In the genomic region with DNA sequence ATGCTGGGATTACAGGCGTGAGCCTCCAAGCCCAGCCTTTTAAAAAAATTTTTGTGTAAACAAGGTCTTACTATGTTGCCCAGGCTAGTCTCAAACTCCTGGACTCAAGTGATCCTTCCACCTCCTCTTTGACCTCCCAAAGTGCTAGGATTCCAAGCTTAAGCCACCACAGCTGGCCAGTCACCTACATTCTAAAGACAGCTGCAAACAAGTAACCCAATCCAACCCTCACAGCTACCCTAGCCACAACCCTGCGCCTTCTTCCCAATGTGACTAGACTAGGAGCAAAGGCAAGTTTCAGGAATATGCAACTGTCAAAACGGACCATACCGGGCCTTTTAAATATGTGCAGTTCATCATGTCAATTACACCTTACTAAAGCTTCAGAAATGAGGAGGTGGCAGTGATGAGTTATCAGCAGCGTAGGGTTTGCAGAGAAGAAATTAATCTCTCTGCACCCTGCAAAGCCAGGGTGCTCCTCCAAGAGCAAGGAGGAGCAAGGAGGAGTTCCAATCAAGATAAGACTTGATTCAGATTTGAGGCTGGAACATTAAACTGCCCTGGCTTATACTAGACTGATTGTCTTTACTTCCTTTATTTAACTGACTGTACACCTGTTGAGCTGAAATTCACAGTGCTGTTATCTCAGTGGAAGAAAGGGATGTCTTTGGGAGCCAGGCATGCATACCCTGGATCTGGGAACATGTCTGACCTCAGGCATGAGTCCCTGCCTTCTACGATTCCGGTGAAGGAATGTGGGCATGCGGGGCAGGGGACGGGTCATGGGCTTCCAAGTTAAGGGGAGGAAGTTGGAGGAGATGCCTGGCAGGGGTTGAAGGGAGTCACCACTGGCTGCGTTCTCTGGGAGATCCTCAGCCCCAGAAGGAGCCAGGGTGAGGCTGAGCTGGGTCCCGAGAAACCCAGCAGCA, we compare ENCODE assay signal across 13 cellular contexts. TPM values are rescaled to one million over a fixed set of nuclear protein-coding genes. Genes with fewer than 3 reads are reported as not detected.
DNase-seq lines count a peak whose midpoint lies in the region; ATAC-seq and TF ChIP-seq lines count a peak whose summit lies in the region.
"Had no signal": no experiment of that assay in that cellular context is flagged by ENCODE, and none has a peak within 500 bp of the region (broad histone marks: within the 10 kb centered on the region; RNA-seq: fewer than 3 reads in every experiment).

No MANE protein-coding gene starts in this region.

- H3K27me3 Mint-ChIP-seq in activated CD8-positive, alpha-beta T cell treated with anti-CD3 and anti-CD28 coated beads for 36 hours, result peaks cover 4% of the 10 kb centered on the region
- H3K27me3 Mint-ChIP-seq in stimulated activated naive CD8-positive, alpha-beta T cell treated with anti-CD3 and anti-CD28 coated beads, Interleukin-15, amount 100 ng/mL, for 72 hours, result peaks cover 37% of the 10 kb centered on the region

- peaks cover 18% of the 10 kb centered on the region for H3K36me3 ChIP-seq in lower lobe of right lung

- H3K27me3 ChIP-seq in lower lobe of right lung (ENCODE audit: low read depth), result no peaks in the 10 kb centered on the region

- H3K4me1 ChIP-seq in lower lobe of right lung, result peaks cover 27% of the 10 kb centered on the region

- H3K9me3 Mint-ChIP-seq in activated naive CD4-positive, alpha-beta T cell treated with anti-CD3 and anti-CD28 coated beads, Interleukin-2, amount 50 U/mL, for 72 hours, result no peaks in the 10 kb centered on the region
- no peaks in the 10 kb centered on the region for H3K9me3 Mint-ChIP-seq in activated CD8-positive, alpha-beta T cell treated with anti-CD3 and anti-CD28 coated beads for 36 hours
- no peaks in the 10 kb centered on the region for H3K9me3 Mint-ChIP-seq in stimulated activated naive CD8-positive, alpha-beta T cell treated with anti-CD3 and anti-CD28 coated beads, Interleukin-15, amount 100 ng/mL, for 72 hours

- POLR2A ChIA-PET in activated CD8-positive, alpha-beta T cell treated with anti-CD3 and anti-CD28 coated beads for 36 hours (lab: Charles Lee), result interaction anchor here (1.7 kb wide), 1 partner anchor 10 kb away, joined by 6 read pairs; no protein-coding TSS in a partner anchor

- H3K4me1 Mint-ChIP-seq in activated CD8-positive, alpha-beta T cell treated with anti-CD3 and anti-CD28 coated beads for 36 hours (ENCODE audit: low read depth), result peaks cover 31% of the 10 kb centered on the region
- peaks cover 43% of the 10 kb centered on the region for H3K4me1 Mint-ChIP-seq in stimulated activated naive CD8-positive, alpha-beta T cell treated with anti-CD3 and anti-CD28 coated beads, Interleukin-15, amount 100 ng/mL, for 72 hours

- H3K4me3 Mint-ChIP-seq in activated CD8-positive, alpha-beta T cell treated with anti-CD3 and anti-CD28 coated beads for 36 hours, result no peak overlapping the region
- peak overlapping the region; percentile 58 to 65 for H3K4me3 Mint-ChIP-seq in stimulated activated naive CD8-positive, alpha-beta T cell treated with anti-CD3 and anti-CD28 coated beads, Interleukin-15, amount 100 ng/mL, for 72 hours

- intact Hi-C loops in activated CD8-positive, alpha-beta T cell treated with anti-CD3 and anti-CD28 coated beads for 36 hours (cut with micrococcal nuclease), result loop anchor here (10.0 kb wide), 1 partner anchor 235 kb away; a partner anchor contains a TSS
- intact Hi-C loops in lower lobe of right lung (cut with DNase I), result no loop called here

- no peak for ATAC-seq in activated naive CD4-positive, alpha-beta T cell treated with anti-CD3 and anti-CD28 coated beads, Interleukin-2, amount 50 U/mL, for 72 hours
- ATAC-seq in activated CD8-positive, alpha-beta T cell treated with anti-CD3 and anti-CD28 coated beads for 36 hours, result no peak
- ATAC-seq in lower lobe of right lung (peak; percentile 13 to 50), GM19467 (IDR thresholded peaks at IDR 0.05; ENCODE audit: unreplicated experiment) (no peak)
- ATAC-seq in stimulated activated naive CD8-positive, alpha-beta T cell treated with anti-CD3 and anti-CD28 coated beads, Interleukin-15, amount 100 ng/mL, for 72 hours, result no peak

- no peak overlapping the region for H3K4me3 ChIP-seq in lower lobe of right lung
- H3K4me3 ChIP-seq: lung had no signal

- H3K36me3 Mint-ChIP-seq in activated naive CD4-positive, alpha-beta T cell treated with anti-CD3 and anti-CD28 coated beads, Interleukin-2, amount 50 U/mL, for 72 hours, result peaks cover 0 to 27% of the 10 kb centered on the region in 2 donors
- peaks cover 28% of the 10 kb centered on the region for H3K36me3 Mint-ChIP-seq in activated CD8-positive, alpha-beta T cell treated with anti-CD3 and anti-CD28 coated beads for 36 hours (ENCODE audit: low read depth)

- H3K27ac Mint-ChIP-seq in activated naive CD4-positive, alpha-beta T cell treated with anti-CD3 and anti-CD28 coated beads, Interleukin-2, amount 50 U/mL, for 72 hours, result peak overlapping the region; percentile 81 to 92
- peak overlapping the region; percentile 32 for H3K27ac Mint-ChIP-seq in activated CD8-positive, alpha-beta T cell treated with anti-CD3 and anti-CD28 coated beads for 36 hours
- H3K27ac Mint-ChIP-seq in stimulated activated naive CD8-positive, alpha-beta T cell treated with anti-CD3 and anti-CD28 coated beads, Interleukin-15, amount 100 ng/mL, for 72 hours, result peak overlapping the region in 1 of 2 donors; percentile 91

- TF ChIP-seq CTCF in activated CD8-positive, alpha-beta T cell treated with anti-CD3 and anti-CD28 coated beads for 36 hours (IDR thresholded peaks at IDR 0.05), result no peak
- TF ChIP-seq CTCF in lower lobe of right lung (IDR thresholded peaks at IDR 0.05), result no peak

- no peak for DNase-seq in activated naive CD4-positive, alpha-beta T cell treated with anti-CD3 and anti-CD28 coated beads, Interleukin-2, amount 50 U/mL, for 72 hours (ENCODE audit: low spot score in 2 of 2)
- no peak for DNase-seq in activated naive CD4-positive, alpha-beta T cell treated with anti-CD3 and anti-CD28 coated beads, Interleukin-2, amount 50 U/mL, for 16 hours
- no peak for DNase-seq in activated CD8-positive, alpha-beta T cell treated with anti-CD3 and anti-CD28 coated beads for 36 hours
- DNase-seq in lower lobe of right lung, result peak; percentile 28
- DNase-seq in stimulated activated naive CD8-positive, alpha-beta T cell treated with anti-CD3 and anti-CD28 coated beads, Interleukin-15, amount 100 ng/mL, for 72 hours, result no peak
- no peak for DNase-seq in NCI-H1930 (lab: John Stamatoyannopoulos, UW)
- no peak for DNase-seq in stimulated activated CD4-positive, alpha-beta T cell treated with anti-CD3 and anti-CD28 coated beads, Interleukin-4, amount 100 ng/mL, for 24 hours
- DNase-seq: NCI-H1417 treated with DMSO at 0.1 percent for 48 hours, NCI-H510A treated with DMSO at 0.1 percent for 48 hours, RPMI8226 had no signal

- CTCF ChIA-PET in activated CD8-positive, alpha-beta T cell treated with anti-CD3 and anti-CD28 coated beads for 36 hours (lab: Charles Lee), result interaction anchor here (1.0 to 4.7 kb wide), 3 partner anchors 10 to 129 kb away, joined by 3 to 39 read pairs (median 3); no protein-coding TSS in a partner anchor

- no peaks in the 10 kb centered on the region for H3K9me3 ChIP-seq in lower lobe of right lung

- H3K27ac ChIP-seq in lower lobe of right lung, result peak overlapping the region; percentile 64
- H3K27ac ChIP-seq: VCaP had no signal

RNA-seq across cellular contexts. Expression of a gene that starts 15.5 kb away (rescaled TPM):
- 10 to 100 TPM; 23.7 to 43.3 TPM for total RNA-seq in activated naive CD4-positive, alpha-beta T cell treated with anti-CD3 and anti-CD28 coated beads, Interleukin-2, amount 50 U/mL, for 72 hours
- 10 to 100 TPM; 12.2 to 12.4 TPM for total RNA-seq in activated CD8-positive, alpha-beta T cell treated with anti-CD3 and anti-CD28 coated beads for 36 hours
- 42.7 TPM for total RNA-seq in lower lobe of right lung

RNA-seq across cellular contexts. Expression of a gene that starts 37.9 kb away (rescaled TPM):
- 10 to 100 TPM; 25.4 to 39.1 TPM for total RNA-seq in activated naive CD4-positive, alpha-beta T cell treated with anti-CD3 and anti-CD28 coated beads, Interleukin-2, amount 50 U/mL, for 72 hours
- total RNA-seq in activated CD8-positive, alpha-beta T cell treated with anti-CD3 and anti-CD28 coated beads for 36 hours, result 10 to 100 TPM; 25.9 to 26.9 TPM
- total RNA-seq in lower lobe of right lung, result 25.6 TPM

RNA-seq across cellular contexts. Expression of a gene that starts 38.0 kb away (rescaled TPM):
- 100 to 1,000 TPM; 212 to 262 TPM for total RNA-seq in activated naive CD4-positive, alpha-beta T cell treated with anti-CD3 and anti-CD28 coated beads, Interleukin-2, amount 50 U/mL, for 72 hours
- total RNA-seq in activated CD8-positive, alpha-beta T cell treated with anti-CD3 and anti-CD28 coated beads for 36 hours, result 100 to 1,000 TPM; 278 to 292 TPM
- 107 TPM for total RNA-seq in lower lobe of right lung

Comparison
In these comparisons a context has a peak if more than half of its experiments do, and no peak if none do; other contexts are left out.
1. ATAC-seq: peak in lower lobe of right lung (2 of 2); none in activated naive CD4-positive, alpha-beta T cell treated with anti-CD3 and anti-CD28 coated beads, Interleukin-2, amount 50 U/mL, for 72 hours (0 of 2), activated CD8-positive, alpha-beta T cell treated with anti-CD3 and anti-CD28 coated beads for 36 hours (single experiment), stimulated activated naive CD8-positive, alpha-beta T cell treated with anti-CD3 and anti-CD28 coated beads, Interleukin-15, amount 100 ng/mL, for 72 hours (single experiment) and GM19467 (single experiment).